8 cellular contexts compared by ENCODE assay signal in the genomic region with DNA sequence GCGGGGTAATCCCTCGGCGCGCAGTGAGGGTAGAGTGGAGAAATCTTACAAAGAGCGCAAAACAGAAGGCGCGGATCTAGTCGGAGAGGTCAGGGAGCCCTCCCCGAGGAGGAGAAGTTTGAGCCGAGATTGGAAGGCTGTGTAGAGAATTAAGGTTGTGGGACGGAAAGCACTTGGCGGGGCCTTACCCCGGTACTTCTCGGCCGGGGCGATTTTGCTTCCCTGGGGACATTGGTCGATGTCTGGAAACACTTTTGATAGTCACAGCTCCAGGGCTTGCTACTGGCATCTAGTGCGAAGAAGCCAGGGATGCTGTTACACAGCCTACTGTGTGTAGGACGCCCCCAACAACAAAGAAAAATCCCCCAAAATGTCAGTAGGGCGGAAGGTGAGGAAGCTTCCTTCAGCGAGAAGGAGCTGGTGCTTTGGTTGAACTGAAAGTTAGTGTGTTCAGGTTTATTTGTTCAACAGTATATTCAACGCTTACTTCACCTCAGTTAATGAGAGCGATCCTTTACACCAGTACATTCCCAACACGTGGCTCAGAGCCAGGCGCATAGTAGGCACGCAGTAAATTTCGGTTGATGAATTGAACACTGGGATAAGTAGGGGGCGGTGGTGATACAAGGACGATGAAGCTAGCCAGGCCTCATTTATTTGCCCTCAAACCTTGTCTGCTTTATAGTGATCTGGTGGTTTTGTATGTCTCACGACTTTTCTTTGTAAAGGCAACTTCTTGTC. TPM values are rescaled to one million over a fixed set of nuclear protein-coding genes. Genes with fewer than 3 reads are reported as not detected.
DNase-seq lines count a peak whose midpoint lies in the region; ATAC-seq and TF ChIP-seq lines count a peak whose summit lies in the region.

No MANE protein-coding gene starts in this region.

- H3K4me1 ChIP-seq in neuron (ENCODE audit: insufficient read depth, low read length) = peaks cover 6% of the 10 kb centered on the region

- CTCF ChIA-PET in WTC11 (lab: Charles Lee) = interaction anchor here (0.6 to 6.1 kb wide), 79 partner anchors 10 to 1366 kb away, joined by 3 to 165 read pairs (median 5); partner anchors contain the start of genes C1orf232, CATSPER4, CD52 and CNKSR1

- DNase-seq in activated naive CD4-positive, alpha-beta T cell treated with Interleukin-2 at 50 U/mL for 16 hours = peak; percentile 16
- DNase-seq in activated naive CD4-positive, alpha-beta T cell treated with anti-CD3 and anti-CD28 coated beads, Interleukin-2, amount 50 U/mL, for 16 hours = no peak
- peak; percentile 6 for DNase-seq in HK-2 (ENCODE audit: unreplicated experiment)
- no peak for DNase-seq in WTC11 (ENCODE audit: low spot score)
- DNase-seq in fibroblast of pulmonary artery (ENCODE audit: low read depth) = peak; percentile 28

- ATAC-seq in WTC11 (peak; percentile 2), HG03442 (IDR thresholded peaks at IDR 0.05; ENCODE audit: unreplicated experiment) (no peak), HG02571 (IDR thresholded peaks at IDR 0.05; ENCODE audit: unreplicated experiment) (no peak)

- no peaks in the 10 kb centered on the region for H3K9me3 ChIP-seq in neuron (ENCODE audit: low read length)

- peaks cover 6% of the 10 kb centered on the region; the same call in 1 of the 2 replicates for H3K9me3 Mint-ChIP-seq in WTC11

- no peaks in the 10 kb centered on the region for H3K36me3 ChIP-seq in neuron (ENCODE audit: insufficient read depth, low read length)

- peaks cover 4% of the 10 kb centered on the region for H3K27me3 Mint-ChIP-seq in WTC11 (ENCODE audit: low read depth)

- peak overlapping the region; percentile 87 for H3K27ac Mint-ChIP-seq in WTC11

- peaks cover 26% of the 10 kb centered on the region for H3K36me3 Mint-ChIP-seq in WTC11

- peak overlapping the region; percentile 60 for H2AFZ ChIP-seq in neuron (ENCODE audit: low read depth, low read length)

- H3K4me3 ChIP-seq in fibroblast of pulmonary artery (replicated peaks; ENCODE audit: low read depth, low read length) = peak overlapping the region; percentile 83
- peak overlapping the region; percentile 86 for H3K4me3 ChIP-seq in neuron (ENCODE audit: low read length)

- POLR2A ChIA-PET in WTC11 (lab: Charles Lee) = interaction anchor here (0.6 to 2.3 kb wide), 11 partner anchors 31 to 357 kb away, joined by 3 to 9 read pairs (median 3); partner anchors contain the start of genes CATSPER4, CD52 and ZNF593

- no peaks in the 10 kb centered on the region for H3K27me3 ChIP-seq in neuron (ENCODE audit: insufficient read depth, low read length)

- H3K4me1 Mint-ChIP-seq in WTC11 = peaks cover 25% of the 10 kb centered on the region

- H3K4me3 Mint-ChIP-seq in WTC11 = peak overlapping the region; percentile 99

- no peak for TF ChIP-seq CTCF in WTC11 (IDR thresholded peaks at IDR 0.05)
- peak; percentile 18 for TF ChIP-seq CTCF in fibroblast of pulmonary artery (IDR thresholded peaks at IDR 0.05; ENCODE audit: low read length, missing control alignments)

TF ChIP-seq in WTC11, 78 proteins besides CTCF, POLR2A, EP300 and RAD21:
- TF ChIP-seq, protein P1, sequence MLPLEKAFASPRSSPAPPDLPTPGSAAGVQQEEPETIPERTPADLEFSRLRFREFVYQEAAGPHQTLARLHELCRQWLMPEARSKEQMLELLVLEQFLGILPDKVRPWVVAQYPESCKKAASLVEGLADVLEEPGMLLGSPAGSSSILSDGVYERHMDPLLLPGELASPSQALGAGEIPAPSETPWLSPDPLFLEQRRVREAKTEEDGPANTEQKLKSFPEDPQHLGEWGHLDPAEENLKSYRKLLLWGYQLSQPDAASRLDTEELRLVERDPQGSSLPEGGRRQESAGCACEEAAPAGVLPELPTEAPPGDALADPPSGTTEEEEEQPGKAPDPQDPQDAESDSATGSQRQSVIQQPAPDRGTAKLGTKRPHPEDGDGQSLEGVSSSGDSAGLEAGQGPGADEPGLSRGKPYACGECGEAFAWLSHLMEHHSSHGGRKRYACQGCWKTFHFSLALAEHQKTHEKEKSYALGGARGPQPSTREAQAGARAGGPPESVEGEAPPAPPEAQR (CRISPR knock-in tag; IDR thresholded peaks at IDR 0.05) = no peak
- TF ChIP-seq SMAD4 (CRISPR knock-in tag; IDR thresholded peaks at IDR 0.05) = no peak
- TF ChIP-seq NR3C1 (CRISPR knock-in tag; conservative IDR thresholded peaks at IDR 0.05; ENCODE audit: low read depth) = no peak
- 0 out of 2 replicates have a peak, but pooled peaks have one; percentile 10 for TF ChIP-seq SMAD3 (CRISPR knock-in tag; IDR thresholded peaks at IDR 0.05; ENCODE audit: borderline replicate concordance)
- TF ChIP-seq, protein P2, sequence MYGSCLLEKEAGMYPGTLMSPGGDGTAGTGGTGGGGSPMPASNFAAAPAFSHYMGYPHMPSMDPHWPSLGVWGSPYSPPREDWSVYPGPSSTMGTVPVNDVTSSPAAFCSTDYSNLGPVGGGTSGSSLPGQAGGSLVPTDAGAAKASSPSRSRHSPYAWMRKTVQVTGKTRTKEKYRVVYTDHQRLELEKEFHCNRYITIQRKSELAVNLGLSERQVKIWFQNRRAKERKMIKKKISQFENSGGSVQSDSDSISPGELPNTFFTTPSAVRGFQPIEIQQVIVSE (CRISPR knock-in tag; IDR thresholded peaks at IDR 0.05; ENCODE audit: borderline replicate concordance) = no peak
- TF ChIP-seq JAZF1 (CRISPR knock-in tag; IDR thresholded peaks at IDR 0.05) = no peak
- TF ChIP-seq NR2C2 (CRISPR knock-in tag; IDR thresholded peaks at IDR 0.05) = no peak
- TF ChIP-seq USF1 (CRISPR knock-in tag; IDR thresholded peaks at IDR 0.05) = peak; percentile 6; the same call in 1 of the 2 replicates
- TF ChIP-seq MAX (CRISPR knock-in tag; IDR thresholded peaks at IDR 0.05) = peak; percentile 32
- TF ChIP-seq, protein P3, sequence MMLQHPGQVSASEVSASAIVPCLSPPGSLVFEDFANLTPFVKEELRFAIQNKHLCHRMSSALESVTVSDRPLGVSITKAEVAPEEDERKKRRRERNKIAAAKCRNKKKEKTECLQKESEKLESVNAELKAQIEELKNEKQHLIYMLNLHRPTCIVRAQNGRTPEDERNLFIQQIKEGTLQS (CRISPR knock-in tag; conservative IDR thresholded peaks at IDR 0.05) = no peak
- TF ChIP-seq, protein P4, sequence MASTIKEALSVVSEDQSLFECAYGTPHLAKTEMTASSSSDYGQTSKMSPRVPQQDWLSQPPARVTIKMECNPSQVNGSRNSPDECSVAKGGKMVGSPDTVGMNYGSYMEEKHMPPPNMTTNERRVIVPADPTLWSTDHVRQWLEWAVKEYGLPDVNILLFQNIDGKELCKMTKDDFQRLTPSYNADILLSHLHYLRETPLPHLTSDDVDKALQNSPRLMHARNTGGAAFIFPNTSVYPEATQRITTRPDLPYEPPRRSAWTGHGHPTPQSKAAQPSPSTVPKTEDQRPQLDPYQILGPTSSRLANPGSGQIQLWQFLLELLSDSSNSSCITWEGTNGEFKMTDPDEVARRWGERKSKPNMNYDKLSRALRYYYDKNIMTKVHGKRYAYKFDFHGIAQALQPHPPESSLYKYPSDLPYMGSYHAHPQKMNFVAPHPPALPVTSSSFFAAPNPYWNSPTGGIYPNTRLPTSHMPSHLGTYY (CRISPR knock-in tag; IDR thresholded peaks at IDR 0.05) = no peak
- peak; percentile 12; the same call in 1 of the 2 replicates for TF ChIP-seq HMGXB4 (CRISPR knock-in tag; IDR thresholded peaks at IDR 0.05)
- no peak for TF ChIP-seq NFYB (CRISPR knock-in tag; conservative IDR thresholded peaks at IDR 0.05; ENCODE audit: low read depth)
- TF ChIP-seq TEAD1 (CRISPR knock-in tag; IDR thresholded peaks at IDR 0.05) = 0 out of 2 replicates have a peak, but pooled peaks have one; percentile 32
- TF ChIP-seq, protein P5, sequence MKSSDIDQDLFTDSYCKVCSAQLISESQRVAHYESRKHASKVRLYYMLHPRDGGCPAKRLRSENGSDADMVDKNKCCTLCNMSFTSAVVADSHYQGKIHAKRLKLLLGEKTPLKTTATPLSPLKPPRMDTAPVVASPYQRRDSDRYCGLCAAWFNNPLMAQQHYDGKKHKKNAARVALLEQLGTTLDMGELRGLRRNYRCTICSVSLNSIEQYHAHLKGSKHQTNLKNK (CRISPR knock-in tag; IDR thresholded peaks at IDR 0.05) = no peak
TF ChIP-seq in WTC11: peak in this region for 5.

RNA-seq across cellular contexts. Expression of gene CEP85, which starts 0.8 kb away (rescaled TPM):
- 32.0 to 40.8 TPM (median 35.3 TPM) in 3 replicates for total RNA-seq in WTC11 (2021)

RNA-seq across cellular contexts. Expression of gene CATSPER4, which starts 44.4 kb away (rescaled TPM):
- 0.35 to 0.85 TPM (median 0.55 TPM) in 3 replicates for total RNA-seq in WTC11 (2021)

RNA-seq across cellular contexts. Expression of gene SH3BGRL3, which starts 45.1 kb away (rescaled TPM):
- total RNA-seq in WTC11 (2021) = 70.8 to 92.9 TPM (median 92.3 TPM) in 3 replicates

RNA-seq across cellular contexts. Expression of gene CNKSR1, which starts 57.5 kb away (rescaled TPM):
- total RNA-seq in WTC11 (2021) = 18.0 to 20.5 TPM (median 19.7 TPM) in 3 replicates

Comparison
In these comparisons a context has a peak if more than half of its experiments do, and no peak if none do; other contexts are left out.
1. DNase-seq: peak in activated naive CD4-positive, alpha-beta T cell treated with Interleukin-2 at 50 U/mL for 16 hours (single experiment), HK-2 (single experiment) and fibroblast of pulmonary artery (single experiment); none in activated naive CD4-positive, alpha-beta T cell treated with anti-CD3 and anti-CD28 coated beads, Interleukin-2, amount 50 U/mL, for 16 hours (single experiment) and WTC11 (single experiment).